Comparison of ENCODE assay signal across 22 cellular contexts in the genomic region with DNA sequence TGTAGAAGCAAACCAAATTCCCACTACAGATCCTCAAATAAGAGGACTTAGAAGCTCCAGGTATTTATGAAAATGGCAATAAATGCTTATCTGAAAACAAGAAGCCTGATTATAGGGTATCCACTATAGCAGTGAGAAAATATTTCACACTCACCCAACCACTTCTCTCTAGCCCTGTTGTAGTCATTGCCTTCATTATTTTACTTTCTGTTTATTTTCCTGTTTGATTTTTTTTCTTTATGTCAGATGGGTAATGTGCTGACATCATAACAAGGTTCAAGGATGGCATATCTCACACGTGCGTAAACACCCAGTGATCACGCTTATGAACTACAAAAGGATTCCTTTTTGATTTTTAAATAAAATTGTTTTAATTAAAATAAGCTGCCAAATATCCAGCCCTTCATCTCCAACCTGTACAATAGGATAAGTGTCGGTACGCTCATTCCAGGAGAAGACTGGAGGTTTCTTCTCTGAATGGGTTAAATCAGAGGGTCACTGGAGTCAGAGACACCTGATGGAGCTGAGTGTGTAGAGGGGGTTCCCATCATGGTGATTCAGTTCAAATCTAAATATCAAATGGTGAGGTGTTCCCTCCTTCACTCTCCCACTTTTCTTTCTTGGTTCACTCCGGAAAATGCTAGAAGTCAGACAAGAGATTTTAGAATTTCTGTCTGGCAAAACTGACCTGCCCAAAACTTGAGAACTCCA. TPM values are rescaled to one million over a fixed set of nuclear protein-coding genes. Genes with fewer than 3 reads are reported as not detected.
DNase-seq lines count a peak whose midpoint lies in the region; ATAC-seq, FAIRE-seq and TF ChIP-seq lines count a peak whose summit lies in the region.
"Had no signal": no experiment of that assay in that cellular context is flagged by ENCODE, and none has a peak within 500 bp of the region (broad histone marks: within the 10 kb centered on the region; RNA-seq: fewer than 3 reads in every experiment).

No MANE protein-coding gene starts in this region.

- H3K36me3 Mint-ChIP-seq in CD4-positive, alpha-beta T cell (ENCODE audit: low read depth) = no peaks in the 10 kb centered on the region
- peaks cover 5% of the 10 kb centered on the region for H3K36me3 Mint-ChIP-seq in T-cell
- no peaks in the 10 kb centered on the region for H3K36me3 Mint-ChIP-seq in neural progenitor cell
- H3K36me3 Mint-ChIP-seq: CD14-positive monocyte had no signal

- H3K9me2 ChIP-seq in SK-N-SH = no peaks in the 10 kb centered on the region

- H3K27me3 ChIP-seq in SK-N-SH (ENCODE audit: insufficient read depth) = no peaks in the 10 kb centered on the region
- H3K27me3 ChIP-seq in CD4-positive, alpha-beta T cell (ENCODE audit: control insufficient read depth, insufficient read depth, low read length) = no peaks in the 10 kb centered on the region
- H3K27me3 ChIP-seq in neural progenitor cell = no peaks in the 10 kb centered on the region

- H3K4me2 ChIP-seq in SK-N-SH (no peak overlapping the region), neural progenitor cell (no peak overlapping the region)

- peak overlapping the region; percentile 40; the same call in 1 of the 2 replicates for H2AFZ ChIP-seq in SK-N-SH (ENCODE audit: low read depth)
- peak overlapping the region; percentile 59 for H2AFZ ChIP-seq in neural progenitor cell (replicated peaks)

- H3K27ac ChIP-seq in SK-N-SH (ENCODE audit: low read depth in 2 of 2, low read length in 1 of 2) = no peak overlapping the region
- H3K27ac ChIP-seq in CD4-positive, alpha-beta T cell (ENCODE audit: low read depth, low read length) = no peak overlapping the region
- H3K27ac ChIP-seq in neural progenitor cell = no peak overlapping the region
- H3K27ac ChIP-seq: 22Rv1 had no signal

- H3K4me3 ChIP-seq in SK-N-SH (ENCODE audit: low read depth in 2 of 2, low read length in 1 of 2) (no peak overlapping the region), neural progenitor cell (no peak overlapping the region)
- H3K4me3 ChIP-seq: GM12878 had no signal

- H3K4me3 Mint-ChIP-seq in CD4-positive, alpha-beta T cell = no peak overlapping the region
- H3K4me3 Mint-ChIP-seq in T-cell (no peak overlapping the region), neural progenitor cell (no peak overlapping the region)
- H3K4me3 Mint-ChIP-seq: CD14-positive monocyte, HFFc6 had no signal

- intact Hi-C loops in CD4-positive, alpha-beta T cell (cut with DNase I, micrococcal nuclease) = no loop called here

- H3K4me1 Mint-ChIP-seq in CD4-positive, alpha-beta T cell (ENCODE audit: low read depth) = peaks cover 53% of the 10 kb centered on the region
- H3K4me1 Mint-ChIP-seq in T-cell (peaks cover 23 to 62% (median 36%) of the 10 kb centered on the region in 3 donors), neural progenitor cell (peaks cover 3% of the 10 kb centered on the region)

- TF ChIP-seq RAD21 in SK-N-SH (IDR thresholded peaks at IDR 0.05; ENCODE audit: low read length) = no peak

- TF ChIP-seq EP300 in SK-N-SH (IDR thresholded peaks at IDR 0.05; ENCODE audit: borderline replicate concordance in 1 of 2, low read depth in 1 of 2, low read length in 1 of 2) = no peak

- DNase-seq in SK-N-SH = no peak
- no peak for DNase-seq in CD4-positive, alpha-beta T cell
- no peak for DNase-seq in T-cell
- DNase-seq in neural progenitor cell (ENCODE audit: low spot score) = no peak
- no peak for DNase-seq in urothelium cell line (ENCODE audit: low spot score)
- DNase-seq: DMS153, GF-D8, H7, HFFc6, KBM-7, NCI-H1105 treated with DMSO at 0.1 percent for 48 hours, NCI-H1694 treated with DMSO at 0.1 percent for 48 hours, NCI-H510A, NCI-H748 treated with DMSO at 0.1 percent for 48 hours had no signal

- H3F3A ChIP-seq in SK-N-SH (replicated peaks; ENCODE audit: insufficient read depth) (no peaks in the 10 kb centered on the region), neural progenitor cell (ENCODE audit: low read depth) (no peaks in the 10 kb centered on the region)

- no peaks in the 10 kb centered on the region for H3K4me1 ChIP-seq in SK-N-SH (ENCODE audit: control insufficient read depth in 1 of 2, insufficient read depth in 2 of 2, low read depth in 1 of 2, low read length in 1 of 2)
- H3K4me1 ChIP-seq in neural progenitor cell = no peaks in the 10 kb centered on the region

- no peak for FAIRE-seq in urothelium cell line (lab: Jason Lieb, UNC)
- FAIRE-seq: GM12878, RCC 7860 had no signal

- 90% methylated on average over 6 of the region's 6 CpGs for WGBS in SK-N-SH (ENCODE audit: low lambda C conversion rate)

- no peaks in the 10 kb centered on the region for H3K27me3 Mint-ChIP-seq in CD4-positive, alpha-beta T cell
- H3K27me3 Mint-ChIP-seq in T-cell (no peaks in the 10 kb centered on the region), neural progenitor cell (ENCODE audit: insufficient read depth, low read depth) (no peaks in the 10 kb centered on the region)

- POLR2A ChIA-PET in SK-N-SH (lab: Yijun Ruan, JAX) (no interaction called here), T-cell (lab: Charles Lee) (interaction anchor here (0.7 kb wide), 2 partner anchors 10 to 115 kb away, joined by 4 to 5 read pairs; no protein-coding TSS in a partner anchor)
- POLR2A ChIA-PET in CD4-positive, alpha-beta T cell (lab: Charles Lee) = interaction anchor here (1.6 kb wide), 1 partner anchor 38 kb away, joined by 4 read pairs; no protein-coding TSS in a partner anchor

- CTCF ChIA-PET in SK-N-SH (lab: Yijun Ruan, JAX) (interaction anchor here (0.6 to 1.5 kb wide), 4 partner anchors 10 to 1087 kb away, joined by 3 to 7 read pairs (median 3); no protein-coding TSS in a partner anchor), T-cell (lab: Charles Lee) (interaction anchor here in 1 of 2 donors (1.5 kb wide), 1 partner anchor 92 kb away, joined by 3 read pairs; no protein-coding TSS in a partner anchor)
- CTCF ChIA-PET in CD4-positive, alpha-beta T cell (lab: Charles Lee) = interaction anchor here (1.8 to 3.5 kb wide), 3 partner anchors 10 to 83 kb away, joined by 4 to 14 read pairs (median 4); no protein-coding TSS in a partner anchor

- H3K27ac Mint-ChIP-seq in CD4-positive, alpha-beta T cell = peak overlapping the region; percentile 61
- H3K27ac Mint-ChIP-seq in T-cell = peak overlapping the region; percentile 84 to 87
- no peak overlapping the region for H3K27ac Mint-ChIP-seq in neural progenitor cell
- H3K27ac Mint-ChIP-seq: CD14-positive monocyte, HFFc6 had no signal

- no peaks in the 10 kb centered on the region for H3K9me3 ChIP-seq in SK-N-SH
- H3K9me3 ChIP-seq in CD4-positive, alpha-beta T cell (ENCODE audit: control insufficient read depth, low read length) = no peaks in the 10 kb centered on the region
- peaks cover 4% of the 10 kb centered on the region for H3K9me3 ChIP-seq in neural progenitor cell (ENCODE audit: low read depth)

- H3K79me2 ChIP-seq in SK-N-SH (ENCODE audit: insufficient read depth) (no peaks in the 10 kb centered on the region), neural progenitor cell (ENCODE audit: low read depth) (no peaks in the 10 kb centered on the region)

- H3K36me3 ChIP-seq in SK-N-SH (replicated peaks in 1 of 2; ENCODE audit: control insufficient read depth in 1 of 2, insufficient read depth in 2 of 2, low read length in 1 of 2) = no peaks in the 10 kb centered on the region
- H3K36me3 ChIP-seq in neural progenitor cell = no peaks in the 10 kb centered on the region

- no peak overlapping the region for H3K9ac ChIP-seq in SK-N-SH
- H3K9ac ChIP-seq in neural progenitor cell = no peak overlapping the region

- no peaks in the 10 kb centered on the region for H3K9me3 Mint-ChIP-seq in CD4-positive, alpha-beta T cell
- H3K9me3 Mint-ChIP-seq in T-cell = peaks cover 0 to 6% (median 0%) of the 10 kb centered on the region in 3 donors
- peaks cover 11% of the 10 kb centered on the region for H3K9me3 Mint-ChIP-seq in neural progenitor cell
- H3K9me3 Mint-ChIP-seq: HFFc6 had no signal

- ATAC-seq in SK-N-SH treated with all-trans-retinoic acid at 6 μM for 48 hours (no peak), T-cell (replicated peaks in 1 of 4) (peak in 1 of 4 experiments; percentile 29), GM21529 (IDR thresholded peaks at IDR 0.05; ENCODE audit: unreplicated experiment) (no peak), GM18520 (IDR thresholded peaks at IDR 0.05; ENCODE audit: unreplicated experiment) (no peak)
- peak; percentile 44 for ATAC-seq in CD4-positive, alpha-beta T cell (ENCODE audit: poor library complexity)
- ATAC-seq: GM12878, Right ventricle myocardium inferior had no signal

- no peaks in the 10 kb centered on the region for H4K20me1 ChIP-seq in SK-N-SH (ENCODE audit: insufficient read depth)
- H4K20me1 ChIP-seq in neural progenitor cell (ENCODE audit: low read depth) = no peaks in the 10 kb centered on the region

- TF ChIP-seq CTCF in SK-N-SH (IDR thresholded peaks at IDR 0.05) (no peak), neural progenitor cell (IDR thresholded peaks at IDR 0.05) (no peak)
- no peak for TF ChIP-seq CTCF in CD4-positive, alpha-beta T cell (IDR thresholded peaks at IDR 0.05)

TF ChIP-seq in SK-N-SH, 30 proteins besides CTCF, POLR2A, EP300 and RAD21 (continues in another document):
- TF ChIP-seq TAF1 (IDR thresholded peaks at IDR 0.05; ENCODE audit: borderline replicate concordance, low read depth, low read length) (no peak), NRF1 (IDR thresholded peaks at IDR 0.05; ENCODE audit: low read depth, low read length) (no peak), NFIC (IDR thresholded peaks at IDR 0.05; ENCODE audit: borderline replicate concordance) (no peak)

TF ChIP-seq in SK-N-SH treated with all-trans-retinoic acid at 6 μM for 48 hours, 23 proteins besides CTCF, POLR2A, EP300 and RAD21:
- no peak for TF ChIP-seq SNAI2 (CRISPR knock-in tag; IDR thresholded peaks at IDR 0.05)
- no peak for TF ChIP-seq TCF4 (CRISPR knock-in tag; IDR thresholded peaks at IDR 0.05; ENCODE audit: borderline replicate concordance)

RNA-seq across cellular contexts. Expression of a gene that starts 8.2 kb away (rescaled TPM):
- 5.9 and 6.5 TPM in 2 replicates for polyA plus RNA-seq in SK-N-SH (2012; rRNA removed)
- polyA plus RNA-seq in SK-N-SH (2012; cell fraction: cytosol; rRNA removed) = 3.9 and 5.5 TPM in 2 replicates
- polyA plus RNA-seq in SK-N-SH (2012; cell fraction: nucleus; rRNA removed) = 2.0 and 4.0 TPM in 2 replicates
- 100 to 1,000 TPM; 397 to 414 TPM for total RNA-seq in CD4-positive, alpha-beta T cell
- total RNA-seq in T-cell (100 to 1,000 TPM; 178 to 368 (median 354) TPM), neural progenitor cell (ENCODE audit: low replicate concordance) (7.4 and 8.7 TPM in 2 replicates)

Comparison
In these comparisons a context has a peak if more than half of its experiments do, and no peak if none do; other contexts are left out.
1. RNA of a gene that starts 8.2 kb away (total RNA-seq): 397 to 414 TPM in CD4-positive, alpha-beta T cell and 178 to 368 TPM in T-cell; 7.4 to 8.7 TPM in neural progenitor cell; every median in the first group is over 10 times any median in the second.